In the genomic region with DNA sequence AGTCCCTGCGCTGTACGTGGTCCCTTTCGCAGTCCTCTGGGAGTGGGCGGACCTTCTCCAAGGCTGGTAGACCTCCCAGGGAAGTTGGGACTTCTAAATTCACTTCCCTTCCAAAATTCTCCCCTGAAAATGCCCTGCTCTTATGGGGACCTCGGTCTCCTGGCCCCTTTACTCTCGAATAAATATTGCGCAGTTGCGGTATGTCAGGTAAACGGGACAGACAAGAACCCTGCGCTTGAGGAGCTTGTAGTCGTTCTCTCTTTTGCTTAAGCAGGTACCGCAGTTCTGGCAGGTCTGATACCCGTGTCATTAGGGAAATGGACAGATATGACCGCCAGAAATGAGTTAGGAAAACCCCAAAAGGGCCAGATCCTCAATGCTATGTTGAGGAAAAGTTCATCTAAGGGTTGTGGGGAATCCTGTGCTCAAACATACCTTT, we compare ENCODE assay signal across 1 cellular context.
TF ChIP-seq lines count a peak whose summit lies in the region.

No MANE protein-coding gene starts in this region.

TF ChIP-seq in WTC11, 78 proteins besides CTCF, POLR2A, EP300 and RAD21 (continued from another document):
- TF ChIP-seq, protein P1, sequence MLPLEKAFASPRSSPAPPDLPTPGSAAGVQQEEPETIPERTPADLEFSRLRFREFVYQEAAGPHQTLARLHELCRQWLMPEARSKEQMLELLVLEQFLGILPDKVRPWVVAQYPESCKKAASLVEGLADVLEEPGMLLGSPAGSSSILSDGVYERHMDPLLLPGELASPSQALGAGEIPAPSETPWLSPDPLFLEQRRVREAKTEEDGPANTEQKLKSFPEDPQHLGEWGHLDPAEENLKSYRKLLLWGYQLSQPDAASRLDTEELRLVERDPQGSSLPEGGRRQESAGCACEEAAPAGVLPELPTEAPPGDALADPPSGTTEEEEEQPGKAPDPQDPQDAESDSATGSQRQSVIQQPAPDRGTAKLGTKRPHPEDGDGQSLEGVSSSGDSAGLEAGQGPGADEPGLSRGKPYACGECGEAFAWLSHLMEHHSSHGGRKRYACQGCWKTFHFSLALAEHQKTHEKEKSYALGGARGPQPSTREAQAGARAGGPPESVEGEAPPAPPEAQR (CRISPR knock-in tag; IDR thresholded peaks at IDR 0.05), result no peak
- TF ChIP-seq, protein P2, sequence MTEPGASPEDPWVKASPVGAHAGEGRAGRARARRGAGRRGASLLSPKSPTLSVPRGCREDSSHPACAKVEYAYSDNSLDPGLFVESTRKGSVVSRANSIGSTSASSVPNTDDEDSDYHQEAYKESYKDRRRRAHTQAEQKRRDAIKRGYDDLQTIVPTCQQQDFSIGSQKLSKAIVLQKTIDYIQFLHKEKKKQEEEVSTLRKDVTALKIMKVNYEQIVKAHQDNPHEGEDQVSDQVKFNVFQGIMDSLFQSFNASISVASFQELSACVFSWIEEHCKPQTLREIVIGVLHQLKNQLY (CRISPR knock-in tag; IDR thresholded peaks at IDR 0.05), result no peak
- TF ChIP-seq ZNF232 (CRISPR knock-in tag; IDR thresholded peaks at IDR 0.05) (no peak), SP1 (CRISPR knock-in tag; conservative IDR thresholded peaks at IDR 0.05) (no peak)
- TF ChIP-seq, protein P3, sequence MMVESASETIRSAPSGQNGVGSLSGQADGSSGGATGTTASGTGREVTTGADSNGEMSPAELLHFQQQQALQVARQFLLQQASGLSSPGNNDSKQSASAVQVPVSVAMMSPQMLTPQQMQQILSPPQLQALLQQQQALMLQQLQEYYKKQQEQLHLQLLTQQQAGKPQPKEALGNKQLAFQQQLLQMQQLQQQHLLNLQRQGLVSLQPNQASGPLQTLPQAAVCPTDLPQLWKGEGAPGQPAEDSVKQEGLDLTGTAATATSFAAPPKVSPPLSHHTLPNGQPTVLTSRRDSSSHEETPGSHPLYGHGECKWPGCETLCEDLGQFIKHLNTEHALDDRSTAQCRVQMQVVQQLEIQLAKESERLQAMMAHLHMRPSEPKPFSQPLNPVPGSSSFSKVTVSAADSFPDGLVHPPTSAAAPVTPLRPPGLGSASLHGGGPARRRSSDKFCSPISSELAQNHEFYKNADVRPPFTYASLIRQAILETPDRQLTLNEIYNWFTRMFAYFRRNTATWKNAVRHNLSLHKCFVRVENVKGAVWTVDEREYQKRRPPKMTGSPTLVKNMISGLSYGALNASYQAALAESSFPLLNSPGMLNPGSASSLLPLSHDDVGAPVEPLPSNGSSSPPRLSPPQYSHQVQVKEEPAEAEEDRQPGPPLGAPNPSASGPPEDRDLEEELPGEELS (CRISPR knock-in tag; IDR thresholded peaks at IDR 0.05), result no peak
- TF ChIP-seq, protein P4, sequence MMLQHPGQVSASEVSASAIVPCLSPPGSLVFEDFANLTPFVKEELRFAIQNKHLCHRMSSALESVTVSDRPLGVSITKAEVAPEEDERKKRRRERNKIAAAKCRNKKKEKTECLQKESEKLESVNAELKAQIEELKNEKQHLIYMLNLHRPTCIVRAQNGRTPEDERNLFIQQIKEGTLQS (CRISPR knock-in tag; conservative IDR thresholded peaks at IDR 0.05), result no peak
